ENCODE assay signal across 7 cellular contexts in genomic region chr9:64774813-64775793, GRCh38.
A peak's percentile ranks its signal among the peaks of the same experiment; 100 is the strongest.
DNase-seq lines count a peak whose midpoint lies in the region; TF ChIP-seq lines count a peak whose summit lies in the region.
"Not testable (repeated sequence)": the region's sequence is repeated elsewhere in the genome, so short reads cannot be mapped to it uniquely, and the experiment has no call there.

No MANE protein-coding gene starts in this region.

- H3K4me3 ChIP-seq in HEK293 (ENCODE audit: low read depth, low read length), result peak overlapping the region; percentile 48
- H3K4me3 ChIP-seq in SJSA1, result peak overlapping the region; percentile 21; the same call in 1 of the 2 replicates

- not testable (repeated sequence) for H3K27ac ChIP-seq in HEK293 (ENCODE audit: extremely low read depth, low read depth, low read length); SJSA1

- CTCF ChIA-PET in HEK293 (lab: Yijun Ruan, JAX), result not testable (repeated sequence)

- not testable (repeated sequence) for TF ChIP-seq CTCF in HEK293 (tag by site-specific recombination; IDR thresholded peaks at IDR 0.05); neural crest cell (conservative IDR thresholded peaks at IDR 0.05)

- H3K4me1 Mint-ChIP-seq in immature natural killer cell, neural crest cell: not testable (repeated sequence)

- not testable (repeated sequence) for H3K9me3 ChIP-seq in HEK293 (ENCODE audit: control insufficient read depth, insufficient read depth, low read depth, low read length); SJSA1 (replicated peaks)

- H3K36me3 ChIP-seq in HEK293 (ENCODE audit: control insufficient read depth in 2 of 2, insufficient read depth in 1 of 2, low read length in 2 of 2); SJSA1: not testable (repeated sequence)

- H3K4me3 Mint-ChIP-seq in immature natural killer cell (peak overlapping the region in 2 of 5 donors; percentile 7 to 39), neural crest cell (peak overlapping the region; percentile 83)

- POLR2A ChIA-PET in HEK293 (lab: Yijun Ruan, JAX), result not testable (repeated sequence)

- H3K27me3 Mint-ChIP-seq in immature natural killer cell (ENCODE audit: low read depth in 3 of 3), result not testable (repeated sequence)
- H3K27me3 Mint-ChIP-seq in neural crest cell (ENCODE audit: low read depth), result peaks cover 23% of the 10 kb centered on the region

- H3K4me1 ChIP-seq in HEK293 (ENCODE audit: control insufficient read depth, insufficient read depth, low read length); SJSA1 (replicated peaks): not testable (repeated sequence)

- not testable (repeated sequence) for H3K27me3 ChIP-seq in SJSA1 (replicated peaks)

- DNase-seq in SJSA1 (ENCODE audit: low read depth in 1 of 2, low spot score in 2 of 2), result not testable (repeated sequence)
- DNase-seq in activated naive CD4-positive, alpha-beta T cell treated with Interleukin-2 at 50 U/mL for 16 hours, result peak; percentile 2
- peak; percentile 1 for DNase-seq in effector CD4-positive, alpha-beta T cell
- DNase-seq in immature natural killer cell (peak in 2 of 3 donors; percentile 7 to 22), neural crest cell (ENCODE audit: low read depth, low spot score) (peak; percentile 7)
- DNase-seq in stimulated activated CD4-positive, alpha-beta T cell treated with anti-CD3 and anti-CD28 coated beads, Interleukin-15, amount 100 ng/mL, for 24 hours, result peak; percentile 11

- not testable (repeated sequence) for H3K27ac Mint-ChIP-seq in immature natural killer cell; neural crest cell (ENCODE audit: unreplicated experiment)

- not testable (repeated sequence) for H3K9me3 Mint-ChIP-seq in immature natural killer cell, neural crest cell

- not testable (repeated sequence) for H3K36me3 Mint-ChIP-seq in immature natural killer cell; neural crest cell (ENCODE audit: low read depth)

TF ChIP-seq in HEK293, 187 proteins besides CTCF, POLR2A, EP300 and RAD21:
- TF ChIP-seq ZNF341 (tag by site-specific recombination; IDR thresholded peaks at IDR 0.05; ENCODE audit: low read depth) (0 out of 2 replicates have a peak, but pooled peaks have one; percentile 33), ZNF335 (tag by site-specific recombination; conservative IDR thresholded peaks at IDR 0.05) (0 out of 2 replicates have a peak, but pooled peaks have one; percentile 5), GLIS1 (tag by site-specific recombination; IDR thresholded peaks at IDR 0.05) (peak; percentile 84), ZNF398 (tag by site-specific recombination; IDR thresholded peaks at IDR 0.05) (0 out of 2 replicates have a peak, but pooled peaks have one; percentile 21)
TF ChIP-seq in HEK293: peak in this region for 4; not testable (repeated sequence) for 183.
